8 cellular contexts compared by ENCODE assay signal in genomic region chr1:67535474-67535873, GRCh38.
DNase-seq lines count a peak whose midpoint lies in the region; ATAC-seq and TF ChIP-seq lines count a peak whose summit lies in the region.

No MANE protein-coding gene starts in this region.

- H3K27ac ChIP-seq in upper lobe of left lung: peak overlapping the region in 1 of 4 donors; percentile 0

- no peak for TF ChIP-seq POLR2A in upper lobe of left lung (IDR thresholded peaks at IDR 0.05)

- TF ChIP-seq CTCF in CD14-positive monocyte (IDR thresholded peaks at IDR 0.05) (peak; percentile 97), fibroblast of the aortic adventitia (IDR thresholded peaks at IDR 0.05; ENCODE audit: insufficient read depth, low read length) (peak; percentile 100), neural crest cell (conservative IDR thresholded peaks at IDR 0.05) (peak; percentile 83), upper lobe of left lung (IDR thresholded peaks at IDR 0.05) (peak; percentile 63 to 90 (median 84))

- DNase-seq in CD14-positive monocyte (ENCODE audit: low spot score) (peak; percentile 75), NCI-H82 treated with DMSO at 0.1 percent for 48 hours (lab: John Stamatoyannopoulos, UW; ENCODE audit: unreplicated experiment) (peak; percentile 32), activated T-cell treated with anti-CD3 and anti-CD28 coated beads for 4 hours (peak; percentile 11), fibroblast of the aortic adventitia (ENCODE audit: low read depth) (peak; percentile 93), neural crest cell (ENCODE audit: low read depth, low spot score) (peak; percentile 53), upper lobe of left lung (peak in 1 of 2 donors; percentile 86)

- H3K36me3 ChIP-seq in upper lobe of left lung: no peaks in the 10 kb centered on the region

- no peaks in the 10 kb centered on the region for H3K36me3 Mint-ChIP-seq in CD14-positive monocyte
- H3K36me3 Mint-ChIP-seq in neural crest cell (ENCODE audit: low read depth): no peaks in the 10 kb centered on the region

- no peak overlapping the region for H3K27ac Mint-ChIP-seq in CD14-positive monocyte
- H3K27ac Mint-ChIP-seq in neural crest cell (ENCODE audit: unreplicated experiment): no peak overlapping the region

- H3K4me3 ChIP-seq in fibroblast of the aortic adventitia (ENCODE audit: low read depth, low read length): no peak overlapping the region
- H3K4me3 ChIP-seq in upper lobe of left lung: no peak overlapping the region

- H3K27me3 Mint-ChIP-seq in CD14-positive monocyte (ENCODE audit: low read depth in 3 of 3) (peaks cover 0 to 2% (median 2%) of the 10 kb centered on the region in 3 donors), neural crest cell (ENCODE audit: low read depth) (no peaks in the 10 kb centered on the region)

- H3K9me3 Mint-ChIP-seq in CD14-positive monocyte (peaks cover 2 to 12% (median 7%) of the 10 kb centered on the region in 7 donors), neural crest cell (no peaks in the 10 kb centered on the region)

- no peaks in the 10 kb centered on the region for H3K27me3 ChIP-seq in upper lobe of left lung

- peak; percentile 77 for ATAC-seq in GM18907 (IDR thresholded peaks at IDR 0.05; ENCODE audit: unreplicated experiment)
- peak; percentile 71 for ATAC-seq in HG03196 (IDR thresholded peaks at IDR 0.05; ENCODE audit: unreplicated experiment)
- ATAC-seq in upper lobe of left lung (ENCODE audit: low FRiP score in 2 of 2): peak; percentile 90 to 96

- H3K4me1 Mint-ChIP-seq in CD14-positive monocyte: no peaks in the 10 kb centered on the region
- peaks cover 12% of the 10 kb centered on the region for H3K4me1 Mint-ChIP-seq in neural crest cell

- H3K4me3 Mint-ChIP-seq in CD14-positive monocyte (no peak overlapping the region), neural crest cell (no peak overlapping the region)

- peaks cover 6 to 20% (median 12%) of the 10 kb centered on the region in 4 donors for H3K4me1 ChIP-seq in upper lobe of left lung

- no peaks in the 10 kb centered on the region for H3K9me3 ChIP-seq in upper lobe of left lung

- no peak for TF ChIP-seq EP300 in upper lobe of left lung (IDR thresholded peaks at IDR 0.05)

- WGBS in upper lobe of left lung, 2 donors: 2 to 8% methylated on average over 5 of the region's 5 CpGs

- intact Hi-C loops in CD14-positive monocyte (cut with micrococcal nuclease): no loop called here
